28 cellular contexts compared by ENCODE assay signal in the genomic region with DNA sequence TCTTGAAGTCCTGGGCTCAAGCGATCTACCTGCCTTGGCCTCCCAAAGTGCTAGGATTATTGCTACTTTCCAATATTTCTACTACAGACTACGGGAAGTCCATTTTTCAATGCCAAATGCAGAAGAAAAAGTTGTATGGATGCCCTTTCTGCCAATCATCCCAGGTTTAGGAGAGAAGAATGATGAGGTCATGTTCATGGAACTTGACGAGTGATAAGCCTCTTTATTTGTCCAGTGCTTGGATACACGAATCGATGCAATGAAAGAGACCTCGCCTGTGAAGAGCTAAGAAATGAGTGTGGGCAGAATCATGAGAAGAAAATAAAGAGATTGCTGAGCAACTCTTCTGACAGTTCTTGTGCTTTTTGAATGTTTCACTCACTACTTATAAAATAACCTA. TPM values are rescaled to one million over a fixed set of nuclear protein-coding genes. Genes with fewer than 3 reads are reported as not detected.
DNase-seq lines count a peak whose midpoint lies in the region; ATAC-seq, FAIRE-seq and TF ChIP-seq lines count a peak whose summit lies in the region.
"Had no signal": no experiment of that assay in that cellular context is flagged by ENCODE, and none has a peak within 500 bp of the region (broad histone marks: within the 10 kb centered on the region; RNA-seq: fewer than 3 reads in every experiment).

No MANE protein-coding gene starts in this region.

- H3K27ac ChIP-seq in astrocyte (ENCODE audit: low read depth, low read length) (peak overlapping the region; percentile 19), left ventricle myocardium inferior (replicated peaks) (peak overlapping the region; percentile 79)
- H3K27ac ChIP-seq: SJCRH30, stomach, tibial nerve had no signal

- H3K27me3 ChIP-seq in astrocyte (ENCODE audit: insufficient read depth, low read length) (no peaks in the 10 kb centered on the region), left ventricle myocardium inferior (ENCODE audit: low read depth) (no peaks in the 10 kb centered on the region)
- H3K27me3 ChIP-seq: Peyer's patch, SJCRH30, tibial nerve had no signal

- no peak for FAIRE-seq in astrocyte (lab: Jason Lieb, UNC)

- no peaks in the 10 kb centered on the region for H4K20me1 ChIP-seq in astrocyte (ENCODE audit: insufficient read depth, low read length)

- no peaks in the 10 kb centered on the region for H3K9me3 Mint-ChIP-seq in Calu3 (ENCODE audit: low read depth, unreplicated experiment)
- H3K9me3 Mint-ChIP-seq in astrocyte (ENCODE audit: unreplicated experiment): no peaks in the 10 kb centered on the region
- no peaks in the 10 kb centered on the region for H3K9me3 Mint-ChIP-seq in activated T-cell treated with anti-CD3 and anti-CD28 coated beads, Interleukin-2, amount 50 U/mL, for 72 hours
- H3K9me3 Mint-ChIP-seq: activated CD4-positive, alpha-beta memory T cell treated with anti-CD3 and anti-CD28 coated beads, Interleukin-2, amount 10 ng/mL, durations not matched to agents 7 days and 5 days; activated T-helper 17 cell treated with anti-CD3 and anti-CD28 coated beads, Interleukin-2, amount 50 U/mL, for 72 hours; central memory CD8-positive, alpha-beta T cell had no signal

- CTCF ChIA-PET in Calu3 (lab: Charles Lee): interaction anchor here (1.0 to 1.9 kb wide), 3 partner anchors 17 to 43 kb away, joined by 3 to 7 read pairs (median 4); no protein-coding TSS in a partner anchor

- H3K4me1 ChIP-seq in astrocyte (ENCODE audit: insufficient read depth, low read length) (no peaks in the 10 kb centered on the region), left ventricle myocardium inferior (peaks cover 30% of the 10 kb centered on the region)
- H3K4me1 ChIP-seq: SJCRH30, tibial nerve had no signal

- no peak overlapping the region for H3K4me2 ChIP-seq in astrocyte (ENCODE audit: low read length)

- H3K4me3 ChIP-seq in astrocyte (ENCODE audit: insufficient read depth, low read depth, low read length) (no peak overlapping the region), left ventricle myocardium inferior (no peak overlapping the region)
- H3K4me3 ChIP-seq: Peyer's patch, SJCRH30, stomach, tibial nerve had no signal

- TF ChIP-seq CTCF in Calu3 (IDR thresholded peaks at IDR 0.05; ENCODE audit: unreplicated experiment): no peak
- TF ChIP-seq CTCF in astrocyte (IDR thresholded peaks at IDR 0.05; ENCODE audit: insufficient read depth, low read depth, low read length): no peak
- no peak for TF ChIP-seq CTCF in left ventricle myocardium inferior (IDR thresholded peaks at IDR 0.05; ENCODE audit: borderline replicate concordance)

- H3K4me1 Mint-ChIP-seq in Calu3 (ENCODE audit: low read depth, unreplicated experiment) (peaks cover 34% of the 10 kb centered on the region), astrocyte (ENCODE audit: low read depth, unreplicated experiment) (peaks cover 4% of the 10 kb centered on the region)
- no peaks in the 10 kb centered on the region for H3K4me1 Mint-ChIP-seq in activated T-cell treated with anti-CD3 and anti-CD28 coated beads, Interleukin-2, amount 50 U/mL, for 72 hours (ENCODE audit: low read depth)
- H3K4me1 Mint-ChIP-seq: activated CD4-positive, alpha-beta memory T cell treated with anti-CD3 and anti-CD28 coated beads, Interleukin-2, amount 10 ng/mL, durations not matched to agents 7 days and 5 days; activated T-helper 17 cell treated with anti-CD3 and anti-CD28 coated beads, Interleukin-2, amount 50 U/mL, for 72 hours; central memory CD8-positive, alpha-beta T cell had no signal

- no peak for ATAC-seq in activated T-cell treated with anti-CD3 and anti-CD28 coated beads, Interleukin-2, amount 50 U/mL, for 72 hours (replicated peaks in 1 of 2)
- no peak for ATAC-seq in GM19467 (IDR thresholded peaks at IDR 0.05; ENCODE audit: unreplicated experiment)
- ATAC-seq: activated T-helper 17 cell treated with anti-CD3 and anti-CD28 coated beads, Interleukin-2, amount 50 U/mL, for 72 hours; HCT116 had no signal

- H3K36me3 Mint-ChIP-seq in Calu3 (ENCODE audit: insufficient read depth, unreplicated experiment) (peaks cover 4% of the 10 kb centered on the region), astrocyte (ENCODE audit: low read depth, unreplicated experiment) (peaks cover 4% of the 10 kb centered on the region)
- no peaks in the 10 kb centered on the region for H3K36me3 Mint-ChIP-seq in activated T-cell treated with anti-CD3 and anti-CD28 coated beads, Interleukin-2, amount 50 U/mL, for 72 hours (ENCODE audit: insufficient read depth in 2 of 2)

- DNase-seq in Calu3 (peak; percentile 24), astrocyte (ENCODE audit: low read depth) (peak; percentile 43), left ventricle myocardium inferior (no peak), mucosa of gallbladder (ENCODE audit: low spot score) (peak; percentile 33), NCI-H2227 treated with DMSO at 0.1 percent for 48 hours (lab: John Stamatoyannopoulos, UW) (no peak), NCI-H2029 treated with DMSO at 0.1 percent for 48 hours (lab: John Stamatoyannopoulos, UW) (no peak)
- DNase-seq in activated T-cell treated with anti-CD3 and anti-CD28 coated beads, Interleukin-2, amount 50 U/mL, for 72 hours: no peak
- DNase-seq: activated CD4-positive, alpha-beta memory T cell treated with anti-CD3 and anti-CD28 coated beads, Interleukin-2, amount 10 ng/mL, durations not matched to agents 7 days and 5 days; activated CD4-positive, CD25-positive, alpha-beta regulatory T cell; activated CD8-positive, alpha-beta memory T cell treated with anti-CD3 and anti-CD28 coated beads, Interleukin-2, amount 50 U/mL, for 48 hours; activated naive CD4-positive, alpha-beta T cell treated with anti-CD3 and anti-CD28 coated beads, Interleukin-2, amount 50 U/mL, for 16 hours; amygdala; DND-41; Kasumi-1; MV-4-11; NCI-H1694; NCI-H69; Peyer's patch; SJCRH30; stimulated activated CD4-positive, alpha-beta T cell treated with anti-CD3 and anti-CD28 coated beads, Interleukin-2, amount 100 ng/mL, for 24 hours; stomach had no signal

- peak overlapping the region; percentile 3 for H3K27ac Mint-ChIP-seq in Calu3 (ENCODE audit: unreplicated experiment)
- peak overlapping the region; percentile 3 for H3K27ac Mint-ChIP-seq in astrocyte (ENCODE audit: unreplicated experiment)
- H3K27ac Mint-ChIP-seq in activated T-cell treated with anti-CD3 and anti-CD28 coated beads, Interleukin-2, amount 50 U/mL, for 72 hours: no peak overlapping the region
- H3K27ac Mint-ChIP-seq: activated CD4-positive, alpha-beta memory T cell treated with anti-CD3 and anti-CD28 coated beads, Interleukin-2, amount 10 ng/mL, durations not matched to agents 7 days and 5 days; activated T-helper 17 cell treated with anti-CD3 and anti-CD28 coated beads, Interleukin-2, amount 50 U/mL, for 72 hours had no signal

- H3K36me3 ChIP-seq in astrocyte (ENCODE audit: insufficient read depth, low read length): no peaks in the 10 kb centered on the region
- no peaks in the 10 kb centered on the region for H3K36me3 ChIP-seq in left ventricle myocardium inferior
- H3K36me3 ChIP-seq: Peyer's patch, SJCRH30, stomach, tibial nerve had no signal

- intact Hi-C loops in Calu3 (cut with micrococcal nuclease; ENCODE audit: unreplicated experiment) (loop anchor here (2.0 kb wide), 1 partner anchor 45 kb away; no protein-coding TSS in a partner anchor), left ventricle myocardium inferior (cut with micrococcal nuclease) (no loop called here)

- no peak overlapping the region for H2AFZ ChIP-seq in astrocyte (ENCODE audit: low read depth, low read length)

- H3K27me3 Mint-ChIP-seq in Calu3 (ENCODE audit: unreplicated experiment): no peaks in the 10 kb centered on the region
- peaks cover 16% of the 10 kb centered on the region for H3K27me3 Mint-ChIP-seq in astrocyte (ENCODE audit: low read depth, unreplicated experiment)
- no peaks in the 10 kb centered on the region for H3K27me3 Mint-ChIP-seq in activated T-cell treated with anti-CD3 and anti-CD28 coated beads, Interleukin-2, amount 50 U/mL, for 72 hours (ENCODE audit: low read depth)

- no peaks in the 10 kb centered on the region for H3K9me3 ChIP-seq in astrocyte (ENCODE audit: insufficient read depth, low read depth, low read length)
- H3K9me3 ChIP-seq in left ventricle myocardium inferior (replicated peaks): no peaks in the 10 kb centered on the region
- H3K9me3 ChIP-seq: Peyer's patch, SJCRH30, stomach, tibial nerve had no signal

- no TSS peak for BruUV-seq in Calu3 (replicated peaks; lab: Mats Ljungman, UMichigan)

- H3K4me3 Mint-ChIP-seq in Calu3 (ENCODE audit: low read depth, unreplicated experiment): no peak overlapping the region
- H3K4me3 Mint-ChIP-seq in astrocyte (ENCODE audit: unreplicated experiment): no peak overlapping the region
- H3K4me3 Mint-ChIP-seq in activated T-cell treated with anti-CD3 and anti-CD28 coated beads, Interleukin-2, amount 50 U/mL, for 72 hours: no peak overlapping the region
- H3K4me3 Mint-ChIP-seq: activated CD4-positive, alpha-beta memory T cell treated with anti-CD3 and anti-CD28 coated beads, Interleukin-2, amount 10 ng/mL, durations not matched to agents 7 days and 5 days; activated T-helper 17 cell treated with anti-CD3 and anti-CD28 coated beads, Interleukin-2, amount 50 U/mL, for 72 hours; central memory CD8-positive, alpha-beta T cell had no signal

- H3K79me2 ChIP-seq in astrocyte (ENCODE audit: insufficient read depth, low read length): no peaks in the 10 kb centered on the region

- no peak overlapping the region for H3K9ac ChIP-seq in astrocyte (ENCODE audit: low read length)

RNA-seq across cellular contexts. Expression of a gene that starts 1.0 kb away (rescaled TPM):
- total RNA-seq in Calu3 (2022) (0.17 and 0.37 TPM in 2 replicates), astrocyte (not detected in 2 replicates), left ventricle myocardium inferior (0.91 TPM), mucosa of gallbladder (2.6 TPM)
- total RNA-seq in activated T-cell treated with anti-CD3 and anti-CD28 coated beads, Interleukin-2, amount 50 U/mL, for 72 hours: not detected
- total RNA-seq: A172; activated CD4-positive, alpha-beta memory T cell treated with anti-CD3 and anti-CD28 coated beads, Interleukin-2, amount 10 ng/mL, durations not matched to agents 7 days and 5 days; activated T-helper 17 cell treated with anti-CD3 and anti-CD28 coated beads, Interleukin-2, amount 50 U/mL, for 72 hours; glomerular endothelial cell; SJCRH30 had no signal

Comparison
In these comparisons a context has a peak if more than half of its experiments do, and no peak if none do; other contexts are left out.
1. DNase-seq: peak in Calu3 (single experiment), astrocyte (single experiment) and mucosa of gallbladder (single experiment); none in left ventricle myocardium inferior (single experiment), NCI-H2227 treated with DMSO at 0.1 percent for 48 hours (single experiment), activated T-cell treated with anti-CD3 and anti-CD28 coated beads, Interleukin-2, amount 50 U/mL, for 72 hours (0 of 2) and NCI-H2029 treated with DMSO at 0.1 percent for 48 hours (single experiment).